1 cellular context compared by ENCODE assay signal in the genomic region with DNA sequence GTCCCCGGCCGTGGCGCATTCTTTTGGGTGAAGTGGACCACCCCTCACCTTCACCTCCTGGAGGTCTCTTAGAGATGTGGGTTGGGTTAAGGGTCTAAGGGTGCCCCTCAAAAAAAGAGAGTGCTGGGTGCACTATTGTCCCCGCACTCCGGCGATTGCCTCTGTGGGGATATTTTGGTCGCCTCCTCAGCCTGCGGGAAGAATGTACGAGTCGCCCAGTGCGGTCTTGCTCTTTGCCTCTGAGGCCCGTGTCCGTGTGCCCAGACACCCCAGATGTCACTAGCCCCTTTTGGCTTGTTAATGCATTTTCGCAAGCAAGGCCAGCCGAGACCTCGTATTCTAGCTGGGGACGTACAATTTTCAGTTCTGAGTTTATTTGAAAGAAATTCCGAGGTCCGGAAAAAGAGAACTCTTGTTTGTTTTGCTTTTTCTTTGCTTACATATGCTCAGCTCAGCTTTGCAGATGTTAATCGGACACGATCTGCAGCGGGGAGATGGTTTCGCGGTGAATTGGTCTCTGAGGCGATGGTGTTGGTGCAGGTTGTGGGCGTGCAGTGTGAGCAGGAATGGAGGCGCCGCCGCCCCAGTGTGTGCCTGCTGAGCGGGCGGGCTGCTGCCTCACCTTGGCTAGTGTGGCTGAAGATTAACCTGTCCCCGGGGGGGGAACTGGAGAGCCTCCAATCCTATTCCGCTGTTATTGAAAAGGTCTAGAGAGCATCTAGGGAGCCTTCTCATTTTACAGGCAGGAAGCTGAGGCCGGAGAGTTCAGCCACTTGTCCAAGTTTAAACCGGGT.
TF ChIP-seq lines count a peak whose summit lies in the region.

No MANE protein-coding gene starts in this region.

TF ChIP-seq in HepG2, 621 proteins besides CTCF, POLR2A, EP300 and RAD21 (continued from another document and continues in another):
- TF ChIP-seq, protein P1, sequence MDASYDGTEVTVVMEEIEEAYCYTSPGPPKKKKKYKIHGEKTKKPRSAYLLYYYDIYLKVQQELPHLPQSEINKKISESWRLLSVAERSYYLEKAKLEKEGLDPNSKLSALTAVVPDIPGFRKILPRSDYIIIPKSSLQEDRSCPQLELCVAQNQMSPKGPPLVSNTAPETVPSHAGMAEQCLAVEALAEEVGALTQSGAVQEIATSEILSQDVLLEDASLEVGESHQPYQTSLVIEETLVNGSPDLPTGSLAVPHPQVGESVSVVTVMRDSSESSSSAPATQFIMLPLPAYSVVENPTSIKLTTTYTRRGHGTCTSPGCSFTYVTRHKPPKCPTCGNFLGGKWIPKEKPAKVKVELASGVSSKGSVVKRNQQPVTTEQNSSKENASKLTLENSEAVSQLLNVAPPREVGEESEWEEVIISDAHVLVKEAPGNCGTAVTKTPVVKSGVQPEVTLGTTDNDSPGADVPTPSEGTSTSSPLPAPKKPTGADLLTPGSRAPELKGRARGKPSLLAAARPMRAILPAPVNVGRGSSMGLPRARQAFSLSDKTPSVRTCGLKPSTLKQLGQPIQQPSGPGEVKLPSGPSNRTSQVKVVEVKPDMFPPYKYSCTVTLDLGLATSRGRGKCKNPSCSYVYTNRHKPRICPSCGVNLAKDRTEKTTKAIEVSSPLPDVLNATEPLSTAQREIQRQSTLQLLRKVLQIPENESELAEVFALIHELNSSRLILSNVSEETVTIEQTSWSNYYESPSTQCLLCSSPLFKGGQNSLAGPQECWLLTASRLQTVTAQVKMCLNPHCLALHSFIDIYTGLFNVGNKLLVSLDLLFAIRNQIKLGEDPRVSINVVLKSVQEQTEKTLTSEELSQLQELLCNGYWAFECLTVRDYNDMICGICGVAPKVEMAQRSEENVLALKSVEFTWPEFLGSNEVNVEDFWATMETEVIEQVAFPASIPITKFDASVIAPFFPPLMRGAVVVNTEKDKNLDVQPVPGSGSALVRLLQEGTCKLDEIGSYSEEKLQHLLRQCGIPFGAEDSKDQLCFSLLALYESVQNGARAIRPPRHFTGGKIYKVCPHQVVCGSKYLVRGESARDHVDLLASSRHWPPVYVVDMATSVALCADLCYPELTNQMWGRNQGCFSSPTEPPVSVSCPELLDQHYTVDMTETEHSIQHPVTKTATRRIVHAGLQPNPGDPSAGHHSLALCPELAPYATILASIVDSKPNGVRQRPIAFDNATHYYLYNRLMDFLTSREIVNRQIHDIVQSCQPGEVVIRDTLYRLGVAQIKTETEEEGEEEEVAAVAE (CRISPR knock-in tag; IDR thresholded peaks at IDR 0.05; ENCODE audit: borderline replicate concordance): peak; percentile 65; the same call in 1 of the 2 replicates
- TF ChIP-seq ZBTB7B (CRISPR knock-in tag; IDR thresholded peaks at IDR 0.05): peak; percentile 41; the same call in 1 of the 2 replicates
- TF ChIP-seq, protein P2, sequence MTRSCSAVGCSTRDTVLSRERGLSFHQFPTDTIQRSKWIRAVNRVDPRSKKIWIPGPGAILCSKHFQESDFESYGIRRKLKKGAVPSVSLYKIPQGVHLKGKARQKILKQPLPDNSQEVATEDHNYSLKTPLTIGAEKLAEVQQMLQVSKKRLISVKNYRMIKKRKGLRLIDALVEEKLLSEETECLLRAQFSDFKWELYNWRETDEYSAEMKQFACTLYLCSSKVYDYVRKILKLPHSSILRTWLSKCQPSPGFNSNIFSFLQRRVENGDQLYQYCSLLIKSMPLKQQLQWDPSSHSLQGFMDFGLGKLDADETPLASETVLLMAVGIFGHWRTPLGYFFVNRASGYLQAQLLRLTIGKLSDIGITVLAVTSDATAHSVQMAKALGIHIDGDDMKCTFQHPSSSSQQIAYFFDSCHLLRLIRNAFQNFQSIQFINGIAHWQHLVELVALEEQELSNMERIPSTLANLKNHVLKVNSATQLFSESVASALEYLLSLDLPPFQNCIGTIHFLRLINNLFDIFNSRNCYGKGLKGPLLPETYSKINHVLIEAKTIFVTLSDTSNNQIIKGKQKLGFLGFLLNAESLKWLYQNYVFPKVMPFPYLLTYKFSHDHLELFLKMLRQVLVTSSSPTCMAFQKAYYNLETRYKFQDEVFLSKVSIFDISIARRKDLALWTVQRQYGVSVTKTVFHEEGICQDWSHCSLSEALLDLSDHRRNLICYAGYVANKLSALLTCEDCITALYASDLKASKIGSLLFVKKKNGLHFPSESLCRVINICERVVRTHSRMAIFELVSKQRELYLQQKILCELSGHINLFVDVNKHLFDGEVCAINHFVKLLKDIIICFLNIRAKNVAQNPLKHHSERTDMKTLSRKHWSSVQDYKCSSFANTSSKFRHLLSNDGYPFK (CRISPR knock-in tag; IDR thresholded peaks at IDR 0.05; ENCODE audit: borderline replicate concordance): no peak; the same call in 1 of the 2 replicates
- peak; percentile 86 for TF ChIP-seq SALL1 (CRISPR knock-in tag; IDR thresholded peaks at IDR 0.05)
- TF ChIP-seq POLR2AphosphoS5 (IDR thresholded peaks at IDR 0.05; ENCODE audit: low read depth, low read length): peak; percentile 81; the same call in 1 of the 2 replicates
- TF ChIP-seq HMGA1 (CRISPR knock-in tag; conservative IDR thresholded peaks at IDR 0.05): no peak
- TF ChIP-seq PITX1 (CRISPR knock-in tag; IDR thresholded peaks at IDR 0.05): peak; percentile 94
- peak; percentile 89 for TF ChIP-seq ZNF292 (CRISPR knock-in tag; IDR thresholded peaks at IDR 0.05; ENCODE audit: borderline replicate concordance, low read depth)
- peak; percentile 55; the same call in 1 of the 2 replicates for TF ChIP-seq ZNF614 (CRISPR knock-in tag; IDR thresholded peaks at IDR 0.05; ENCODE audit: borderline replicate concordance)
- peak; percentile 82; the same call in 1 of the 2 replicates for TF ChIP-seq MED1 (CRISPR knock-in tag; IDR thresholded peaks at IDR 0.05)
- TF ChIP-seq ZNF768 (CRISPR knock-in tag; IDR thresholded peaks at IDR 0.05): no peak
- TF ChIP-seq ZBED4 (CRISPR knock-in tag; IDR thresholded peaks at IDR 0.05; ENCODE audit: borderline replicate concordance): 0 out of 2 replicates have a peak, but pooled peaks have one; percentile 60
- peak; percentile 81 for TF ChIP-seq PATZ1 (CRISPR knock-in tag; IDR thresholded peaks at IDR 0.05)
- no peak for TF ChIP-seq BRD4 (CRISPR knock-in tag; IDR thresholded peaks at IDR 0.05)
- TF ChIP-seq ZNF790 (CRISPR knock-in tag; IDR thresholded peaks at IDR 0.05; ENCODE audit: borderline replicate concordance): peak; percentile 71; the same call in 1 of the 2 replicates
- TF ChIP-seq, protein P3, sequence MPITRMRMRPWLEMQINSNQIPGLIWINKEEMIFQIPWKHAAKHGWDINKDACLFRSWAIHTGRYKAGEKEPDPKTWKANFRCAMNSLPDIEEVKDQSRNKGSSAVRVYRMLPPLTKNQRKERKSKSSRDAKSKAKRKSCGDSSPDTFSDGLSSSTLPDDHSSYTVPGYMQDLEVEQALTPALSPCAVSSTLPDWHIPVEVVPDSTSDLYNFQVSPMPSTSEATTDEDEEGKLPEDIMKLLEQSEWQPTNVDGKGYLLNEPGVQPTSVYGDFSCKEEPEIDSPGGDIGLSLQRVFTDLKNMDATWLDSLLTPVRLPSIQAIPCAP (CRISPR knock-in tag; IDR thresholded peaks at IDR 0.05; ENCODE audit: low read depth): no peak
- peak; percentile 35 for TF ChIP-seq TBX2 (CRISPR knock-in tag; IDR thresholded peaks at IDR 0.05; ENCODE audit: borderline replicate concordance)
- 0 out of 2 replicates have a peak, but pooled peaks have one; percentile 53 for TF ChIP-seq TARDBP (CRISPR knock-in tag; IDR thresholded peaks at IDR 0.05)
- TF ChIP-seq PHF21A (CRISPR knock-in tag; IDR thresholded peaks at IDR 0.05): peak; percentile 90
- peak; percentile 73 for TF ChIP-seq TAF1 (CRISPR knock-in tag; IDR thresholded peaks at IDR 0.05)
- TF ChIP-seq ZNF331 (CRISPR knock-in tag; IDR thresholded peaks at IDR 0.05): 0 out of 2 replicates have a peak, but pooled peaks have one; percentile 47
- peak; percentile 21 for TF ChIP-seq ZNF781 (CRISPR knock-in tag; IDR thresholded peaks at IDR 0.05; ENCODE audit: borderline replicate concordance, not compliant biosample characterization)
- TF ChIP-seq, protein P4, sequence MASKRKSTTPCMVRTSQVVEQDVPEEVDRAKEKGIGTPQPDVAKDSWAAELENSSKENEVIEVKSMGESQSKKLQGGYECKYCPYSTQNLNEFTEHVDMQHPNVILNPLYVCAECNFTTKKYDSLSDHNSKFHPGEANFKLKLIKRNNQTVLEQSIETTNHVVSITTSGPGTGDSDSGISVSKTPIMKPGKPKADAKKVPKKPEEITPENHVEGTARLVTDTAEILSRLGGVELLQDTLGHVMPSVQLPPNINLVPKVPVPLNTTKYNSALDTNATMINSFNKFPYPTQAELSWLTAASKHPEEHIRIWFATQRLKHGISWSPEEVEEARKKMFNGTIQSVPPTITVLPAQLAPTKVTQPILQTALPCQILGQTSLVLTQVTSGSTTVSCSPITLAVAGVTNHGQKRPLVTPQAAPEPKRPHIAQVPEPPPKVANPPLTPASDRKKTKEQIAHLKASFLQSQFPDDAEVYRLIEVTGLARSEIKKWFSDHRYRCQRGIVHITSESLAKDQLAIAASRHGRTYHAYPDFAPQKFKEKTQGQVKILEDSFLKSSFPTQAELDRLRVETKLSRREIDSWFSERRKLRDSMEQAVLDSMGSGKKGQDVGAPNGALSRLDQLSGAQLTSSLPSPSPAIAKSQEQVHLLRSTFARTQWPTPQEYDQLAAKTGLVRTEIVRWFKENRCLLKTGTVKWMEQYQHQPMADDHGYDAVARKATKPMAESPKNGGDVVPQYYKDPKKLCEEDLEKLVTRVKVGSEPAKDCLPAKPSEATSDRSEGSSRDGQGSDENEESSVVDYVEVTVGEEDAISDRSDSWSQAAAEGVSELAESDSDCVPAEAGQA (IDR thresholded peaks at IDR 0.05; ENCODE audit: low read depth): 0 out of 2 replicates have a peak, but pooled peaks have one; percentile 40
- TF ChIP-seq, protein P4 (CRISPR knock-in tag; IDR thresholded peaks at IDR 0.05; ENCODE audit: borderline replicate concordance): no peak
- no peak for TF ChIP-seq SOX13 (IDR thresholded peaks at IDR 0.05)
- peak in 1 of 2 experiments; percentile 62; a peak in 1 of 4 replicates for TF ChIP-seq SOX13 (CRISPR knock-in tag; conservative IDR thresholded peaks at IDR 0.05 in 1 of 2, IDR thresholded peaks at IDR 0.05 in 1 of 2)
- TF ChIP-seq ARNT2 (CRISPR knock-in tag; IDR thresholded peaks at IDR 0.05; ENCODE audit: low read depth): 0 out of 2 replicates have a peak, but pooled peaks have one; percentile 52
- TF ChIP-seq NR2F2 (IDR thresholded peaks at IDR 0.05; ENCODE audit: borderline replicate concordance, low read depth): peak; percentile 51; the same call in 1 of the 2 replicates
- peak; percentile 81 for TF ChIP-seq ZSCAN29 (CRISPR knock-in tag; conservative IDR thresholded peaks at IDR 0.05)
- TF ChIP-seq ZNF616 (CRISPR knock-in tag; IDR thresholded peaks at IDR 0.05; ENCODE audit: low read depth): no peak
- TF ChIP-seq WIZ (CRISPR knock-in tag; IDR thresholded peaks at IDR 0.05): no peak
- no peak for TF ChIP-seq TCF7 (IDR thresholded peaks at IDR 0.05; ENCODE audit: low read depth)
